8 cellular contexts compared by ENCODE assay signal in the genomic region with DNA sequence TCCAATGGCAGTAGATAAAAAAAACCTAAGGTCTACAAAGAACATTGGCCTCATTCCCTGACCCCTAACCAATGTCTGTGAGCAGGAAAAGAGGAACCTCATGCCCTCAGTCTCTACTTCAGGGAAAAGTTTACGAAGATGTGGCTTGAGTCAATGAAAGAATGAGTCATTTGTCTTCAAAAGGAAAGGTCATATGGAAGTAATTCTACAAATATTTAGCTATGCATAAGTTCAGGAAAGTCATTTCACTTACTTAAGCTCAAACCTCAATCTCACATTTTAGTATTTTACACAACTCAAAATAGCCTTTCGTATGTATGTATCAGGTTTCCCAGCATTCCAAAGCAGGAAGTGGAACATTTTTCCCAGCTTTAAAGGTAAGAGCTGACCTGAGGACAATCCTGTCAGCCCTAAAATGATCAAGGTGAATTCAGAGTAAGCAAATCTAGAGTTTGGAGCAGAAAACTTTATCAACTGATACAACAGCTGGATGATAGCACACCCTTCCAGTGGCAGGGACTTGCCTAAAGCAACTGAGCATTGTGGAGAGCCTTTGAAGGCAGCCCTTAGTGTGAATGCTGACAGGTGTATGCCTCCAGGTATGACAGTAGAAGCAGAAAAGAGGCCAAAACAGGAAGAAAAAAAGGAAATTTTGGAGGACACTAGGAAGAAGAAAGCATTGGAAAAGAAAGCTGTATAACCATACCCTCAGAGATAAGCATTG. TPM values are rescaled to one million over a fixed set of nuclear protein-coding genes. Genes with fewer than 3 reads are reported as not detected.
A peak's percentile ranks its signal among the peaks of the same experiment; 100 is the strongest.
DNase-seq lines count a peak whose midpoint lies in the region; ATAC-seq and TF ChIP-seq lines count a peak whose summit lies in the region.

No MANE protein-coding gene starts in this region.

- intact Hi-C loops in CD14-positive monocyte (cut with micrococcal nuclease) = no loop called here

- H3K9me3 Mint-ChIP-seq in CD14-positive monocyte = peaks cover 0 to 3% (median 0%) of the 10 kb centered on the region in 7 donors
- no peaks in the 10 kb centered on the region for H3K9me3 Mint-ChIP-seq in mesothelial cell of epicardium

- H3K27me3 Mint-ChIP-seq in CD14-positive monocyte (ENCODE audit: low read depth in 3 of 3) (peaks cover 0 to 3% (median 0%) of the 10 kb centered on the region in 3 donors), mesothelial cell of epicardium (ENCODE audit: low read depth) (no peaks in the 10 kb centered on the region)

- TF ChIP-seq CTCF in CD14-positive monocyte (IDR thresholded peaks at IDR 0.05) = no peak
- no peak for TF ChIP-seq CTCF in mesothelial cell of epicardium (IDR thresholded peaks at IDR 0.05; ENCODE audit: unreplicated experiment)

- H3K4me3 Mint-ChIP-seq in CD14-positive monocyte (peak overlapping the region in 1 of 2 donors; percentile 20), mesothelial cell of epicardium (no peak overlapping the region)

- DNase-seq in CD14-positive monocyte (ENCODE audit: low spot score) = peak; percentile 53
- DNase-seq in HT-29 (ENCODE audit: low spot score) = peak; percentile 29
- DNase-seq in amniotic stem cell (lab: John Stamatoyannopoulos, UW) = peak; percentile 52
- DNase-seq in mesothelial cell of epicardium (ENCODE audit: low spot score in 2 of 2, unreplicated experiment in 2 of 2) = no peak
- no peak for DNase-seq in midbrain (lab: John Stamatoyannopoulos, UW)
- no peak for DNase-seq in DMS79 (lab: John Stamatoyannopoulos, UW)
- DNase-seq in cerebellar nuclear complex (lab: John Stamatoyannopoulos, UW) = no peak

- ATAC-seq in HG03045 (IDR thresholded peaks at IDR 0.05; ENCODE audit: unreplicated experiment) = no peak

- H3K27ac Mint-ChIP-seq in CD14-positive monocyte (peak overlapping the region in 6 of 7 donors; percentile 20 to 77 (median 68)), mesothelial cell of epicardium (peak overlapping the region; percentile 34)

- peaks cover 37 to 43% of the 10 kb centered on the region in 2 donors for H3K36me3 Mint-ChIP-seq in CD14-positive monocyte
- peaks cover 14% of the 10 kb centered on the region for H3K36me3 Mint-ChIP-seq in mesothelial cell of epicardium

- H3K4me1 Mint-ChIP-seq in CD14-positive monocyte (peaks cover 48% of the 10 kb centered on the region), mesothelial cell of epicardium (peaks cover 10% of the 10 kb centered on the region)

RNA-seq across cellular contexts. Expression of a gene that starts 53.9 kb away (rescaled TPM):
- polyA plus RNA-seq in CD14-positive monocyte = not detected
- 0.37 and 0.43 TPM in 2 replicates for total RNA-seq in HT-29 (2014; rRNA removed; shearing (Covaris generic))
- 0.13 TPM in 2 of 3 replicates, not detected in the other for total RNA-seq in mesothelial cell of epicardium

Comparison
In these comparisons a context has a peak if more than half of its experiments do, and no peak if none do; other contexts are left out.
1. DNase-seq: peak in CD14-positive monocyte (single experiment), HT-29 (single experiment) and amniotic stem cell (single experiment); none in mesothelial cell of epicardium (0 of 2), midbrain (single experiment), DMS79 (single experiment) and cerebellar nuclear complex (0 of 2).